ENCODE assay signal across 29 cellular contexts in genomic region chr3:189936210-189936609, GRCh38.
DNase-seq lines count a peak whose midpoint lies in the region; ATAC-seq and TF ChIP-seq lines count a peak whose summit lies in the region.
"Had no signal": no experiment of that assay in that cellular context is flagged by ENCODE, and none has a peak within 500 bp of the region (broad histone marks: within the 10 kb centered on the region; RNA-seq: fewer than 3 reads in every experiment).

No MANE protein-coding gene starts in this region.

- no peak overlapping the region for H3K4me3 ChIP-seq in epithelial cell of esophagus (ENCODE audit: low read length)
- no peak overlapping the region for H3K4me3 ChIP-seq in trophoblast cell (ENCODE audit: low read depth, low read length)
- H3K4me3 ChIP-seq: HAP-1, Peyer's patch, right lobe of liver, tibial artery had no signal

- H3K27ac ChIP-seq in RWPE1, result no peak overlapping the region
- H3K27ac ChIP-seq in trophoblast cell (ENCODE audit: low read depth, low read length), result no peak overlapping the region
- H3K27ac ChIP-seq: Peyer's patch, right lobe of liver, tibial artery, VCaP had no signal

- no peaks in the 10 kb centered on the region for H3K27me3 ChIP-seq in trophoblast cell (ENCODE audit: insufficient read depth, low read length)
- H3K27me3 ChIP-seq: Peyer's patch, right lobe of liver, tibial artery had no signal

- no peak overlapping the region for H4K12ac ChIP-seq in trophoblast cell (ENCODE audit: low read depth, low read length)

- no peak overlapping the region for H2AFZ ChIP-seq in trophoblast cell (ENCODE audit: insufficient read depth, low read length, poor library complexity)

- no peak overlapping the region for H3K18ac ChIP-seq in trophoblast cell (ENCODE audit: low read length)

- no peak overlapping the region for H3K4ac ChIP-seq in trophoblast cell (ENCODE audit: low read depth, low read length)

- no peak overlapping the region for H4K91ac ChIP-seq in trophoblast cell (ENCODE audit: low read depth, low read length)

- no peak overlapping the region for H2BK5ac ChIP-seq in trophoblast cell (ENCODE audit: low read depth, low read length, poor library complexity)

- no peak overlapping the region for H3K23ac ChIP-seq in trophoblast cell (ENCODE audit: low read length)

- no peak overlapping the region for H3K4me2 ChIP-seq in trophoblast cell (ENCODE audit: low read length)

- peaks cover 3% of the 10 kb centered on the region for H3K79me1 ChIP-seq in trophoblast cell (ENCODE audit: low read length)

- no peaks in the 10 kb centered on the region for H3K9me3 ChIP-seq in trophoblast cell (ENCODE audit: insufficient read depth, low read depth, low read length)
- H3K9me3 ChIP-seq: HAP-1, Peyer's patch, right lobe of liver, tibial artery had no signal

- H2AK5ac ChIP-seq in trophoblast cell (ENCODE audit: low read length), result no peak overlapping the region

- H2BK120ac ChIP-seq in trophoblast cell (ENCODE audit: insufficient read depth, low read length, poor library complexity), result no peak overlapping the region

- POLR2A ChIA-PET in RWPE1 (lab: Yijun Ruan, JAX; ENCODE audit: low non-redundant PET), result no interaction called here

- no peaks in the 10 kb centered on the region for H3K36me3 ChIP-seq in trophoblast cell (ENCODE audit: control insufficient read depth in 1 of 2, insufficient read depth in 2 of 2, low read length in 2 of 2)
- H3K36me3 ChIP-seq: HAP-1, Peyer's patch, right lobe of liver, tibial artery had no signal

- H2BK12ac ChIP-seq in trophoblast cell (ENCODE audit: low read length), result no peak overlapping the region

- no CpG with 5 or more reads among the region's 4 CpGs for WGBS in trophoblast cell (ENCODE audit: extremely low coverage, insufficient coverage, insufficient read length)

- H3K9ac ChIP-seq in trophoblast cell (ENCODE audit: low read length), result no peak overlapping the region

- ATAC-seq in GM21526 (IDR thresholded peaks at IDR 0.05; ENCODE audit: low FRiP score, unreplicated experiment) (no peak), HG03521 (IDR thresholded peaks at IDR 0.05; ENCODE audit: unreplicated experiment) (no peak), GM19455 (IDR thresholded peaks at IDR 0.05; ENCODE audit: unreplicated experiment) (no peak)
- ATAC-seq: activated CD4-positive, alpha-beta T cell treated with anti-CD3 and anti-CD28 coated beads for 36 hours; activated CD8-positive, alpha-beta T cell treated with anti-CD3 and anti-CD28 coated beads, Interleukin-2, amount 10 ng/mL, durations not matched to agents 7 days and 5 days; CD8-positive, alpha-beta T cell; left ventricle myocardium superior; right lobe of liver had no signal

- H4K8ac ChIP-seq in trophoblast cell (ENCODE audit: low read depth, low read length), result no peak overlapping the region

- H3K14ac ChIP-seq in trophoblast cell (ENCODE audit: low read length), result no peak overlapping the region

- no peaks in the 10 kb centered on the region for H3K79me2 ChIP-seq in trophoblast cell (ENCODE audit: control insufficient read depth, insufficient read depth, low read length, poor library complexity)

- peaks cover 3 to 8% of the 10 kb centered on the region in 2 experiments for H3K4me1 ChIP-seq in trophoblast cell (ENCODE audit: control insufficient read depth in 1 of 2, insufficient read depth in 2 of 2, low read length in 2 of 2)
- H3K4me1 ChIP-seq: HAP-1, Peyer's patch, right lobe of liver had no signal

- TF ChIP-seq CTCF in RWPE1 (conservative IDR thresholded peaks at IDR 0.05; ENCODE audit: low read depth), result no peak
- TF ChIP-seq CTCF in epithelial cell of esophagus (IDR thresholded peaks at IDR 0.05; ENCODE audit: insufficient read depth, low read depth, low read length, missing control alignments), result no peak

- DNase-seq in HPDE6-E6E7 (ENCODE audit: extremely low spot score) (peak; percentile 45), RWPE1 (ENCODE audit: low spot score) (peak; percentile 24), epithelial cell of esophagus (ENCODE audit: low read depth) (peak; percentile 98), trophoblast cell (peak; percentile 93 to 99), NCI-H1092 treated with DMSO at 0.1 percent for 48 hours (lab: John Stamatoyannopoulos, UW) (no peak)
- DNase-seq: activated CD4-positive, alpha-beta T cell treated with anti-CD3 and anti-CD28 coated beads for 36 hours; activated CD8-positive, alpha-beta T cell treated with anti-CD3 and anti-CD28 coated beads, Interleukin-2, amount 10 ng/mL, durations not matched to agents 7 days and 5 days; activated naive CD4-positive, alpha-beta T cell treated with anti-CD3 and anti-CD28 coated beads, Interleukin-2, amount 10 ng/mL, durations not matched to agents 7 days and 5 days; CD8-positive, alpha-beta T cell; effector CD4-positive, alpha-beta T cell; EL; foreskin fibroblast; head of caudate nucleus; Kasumi-1; left ventricle myocardium superior; NCI-H1048; NCI-H187; NCI-H526; Peyer's patch; right lobe of liver; stimulated activated CD4-positive, alpha-beta T cell treated with anti-CD3 and anti-CD28 coated beads, Interleukin-12 subunit alpha, Interleukin-12 subunit beta, amount 100 ng/mL, for 4 hours; stimulated activated CD4-positive, alpha-beta T cell treated with anti-CD3 and anti-CD28 coated beads, Interleukin-4, amount 100 ng/mL, for 24 hours; T-helper 9 cell; tibial artery had no signal

- CTCF ChIA-PET in RWPE1 (lab: Yijun Ruan, JAX), result interaction anchor here (0.6 kb wide), 2 partner anchors 20 to 49 kb away, joined by 3 to 6 read pairs; no protein-coding TSS in a partner anchor
